22 cellular contexts compared by ENCODE assay signal in the genomic region with DNA sequence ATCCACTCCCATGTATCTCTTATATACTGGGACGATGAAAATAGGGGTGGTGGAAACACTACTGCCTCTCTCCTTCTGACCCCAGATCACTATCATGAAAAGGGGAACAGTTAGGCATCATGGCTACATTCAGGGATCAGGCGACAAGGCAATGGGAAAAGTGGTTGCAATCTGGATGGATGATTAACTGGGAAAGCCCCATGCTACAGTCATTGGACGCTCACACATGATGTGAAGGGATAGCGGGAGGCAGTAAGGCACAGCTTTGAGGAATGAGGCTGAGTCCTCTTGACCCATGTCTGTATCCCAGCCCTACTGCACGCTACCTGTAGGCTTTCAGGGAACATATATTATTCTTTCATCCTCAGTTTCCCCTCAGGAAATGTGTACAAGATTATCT. TPM values are rescaled to one million over a fixed set of nuclear protein-coding genes. Genes with fewer than 3 reads are reported as not detected.
DNase-seq lines count a peak whose midpoint lies in the region; ATAC-seq and TF ChIP-seq lines count a peak whose summit lies in the region.
"Had no signal": no experiment of that assay in that cellular context is flagged by ENCODE, and none has a peak within 500 bp of the region (broad histone marks: within the 10 kb centered on the region; RNA-seq: fewer than 3 reads in every experiment).

No MANE protein-coding gene starts in this region.

- no peak overlapping the region for H3K4me3 ChIP-seq in tibial nerve
- H3K4me3 ChIP-seq: esophagus squamous epithelium had no signal

- no peaks in the 10 kb centered on the region for H3K9me3 ChIP-seq in tibial nerve
- H3K9me3 ChIP-seq: esophagus squamous epithelium had no signal

- peaks cover 0 to 80% (median 21%) of the 10 kb centered on the region in 4 donors for H3K4me1 ChIP-seq in tibial nerve

- no peak for TF ChIP-seq CTCF in tibial nerve (IDR thresholded peaks at IDR 0.05)

- no peaks in the 10 kb centered on the region for H3K27me3 ChIP-seq in tibial nerve

- no peaks in the 10 kb centered on the region for H3K36me3 ChIP-seq in tibial nerve
- H3K36me3 ChIP-seq: esophagus squamous epithelium had no signal

- TF ChIP-seq EP300 in tibial nerve (IDR thresholded peaks at IDR 0.05), result no peak

- in situ Hi-C loops in KBM-7 (cut with MboI; ENCODE audit: low pct_unique_long_range_greater_than_20kb, low sequenced_read_pairs), result loop anchor here (25.0 kb wide), 1 partner anchor 150 kb away; no protein-coding TSS in a partner anchor

- H3K27ac ChIP-seq in angular gyrus (ENCODE audit: low read depth, low read length) (peak overlapping the region; percentile 22), tibial nerve (peak overlapping the region; percentile 9 to 89 (median 68))
- H3K27ac ChIP-seq: 22Rv1 had no signal

- 83 to 85% methylated on average over 5 of the region's 5 CpGs for WGBS in tibial nerve, 2 donors

- TF ChIP-seq POLR2A in tibial nerve (IDR thresholded peaks at IDR 0.05), result no peak

- DNase-seq in DMS53 (lab: John Stamatoyannopoulos, UW), result peak; percentile 7
- no peak for DNase-seq in DMS53 treated with DMSO at 0.1 percent for 48 hours (lab: John Stamatoyannopoulos, UW; ENCODE audit: unreplicated experiment)
- DNase-seq in glomerular visceral epithelial cell (ENCODE audit: extremely low spot score), result peak; percentile 79
- DNase-seq in tibial nerve (ENCODE audit: low spot score in 2 of 2), result no peak
- DNase-seq in KBM-7, result no peak
- no peak for DNase-seq in NOMO-1 (lab: John Stamatoyannopoulos, UW; ENCODE audit: unreplicated experiment in 2 of 2)
- DNase-seq: activated CD4-positive, alpha-beta T cell treated with anti-CD3 and anti-CD28 coated beads, Interleukin-2, amount 50 U/mL, for 48 hours; activated T-cell treated with anti-CD3 and anti-CD28 coated beads, Interleukin-2, amount 50 U/mL, for 48 hours; amygdala; CD4-positive, alpha-beta T cell; cortex of kidney; esophagus squamous epithelium; hypothalamus; NCI-H2081; NCI-H524 treated with DMSO at 0.1 percent for 48 hours; substantia nigra; SW 1271 had no signal

- ATAC-seq in HG02798 (IDR thresholded peaks at IDR 0.05; ENCODE audit: poor library complexity, unreplicated experiment), result no peak
- ATAC-seq: left lobe of liver had no signal

RNA-seq across cellular contexts. Expression of a gene that starts 10.2 kb away (rescaled TPM):
- total RNA-seq in tibial nerve, result 10 to 100 TPM; 44.1 to 72.0 (median 61.0) TPM
- total RNA-seq: H1 had no signal

RNA-seq across cellular contexts. Expression of a gene that starts 47.6 kb away (rescaled TPM):
- 10 to 100 TPM in 1 of 4 donors, 1 to 10 TPM in 3; 4.9 to 23.8 (median 9.0) TPM for total RNA-seq in tibial nerve

Comparison
In these comparisons a context has a peak if more than half of its experiments do, and no peak if none do; other contexts are left out.
1. DNase-seq: peak in DMS53 (single experiment) and glomerular visceral epithelial cell (single experiment); none in DMS53 treated with DMSO at 0.1 percent for 48 hours (single experiment), tibial nerve (0 of 2), KBM-7 (single experiment) and NOMO-1 (0 of 2).